ENCODE assay signal across 17 cellular contexts in the genomic region with DNA sequence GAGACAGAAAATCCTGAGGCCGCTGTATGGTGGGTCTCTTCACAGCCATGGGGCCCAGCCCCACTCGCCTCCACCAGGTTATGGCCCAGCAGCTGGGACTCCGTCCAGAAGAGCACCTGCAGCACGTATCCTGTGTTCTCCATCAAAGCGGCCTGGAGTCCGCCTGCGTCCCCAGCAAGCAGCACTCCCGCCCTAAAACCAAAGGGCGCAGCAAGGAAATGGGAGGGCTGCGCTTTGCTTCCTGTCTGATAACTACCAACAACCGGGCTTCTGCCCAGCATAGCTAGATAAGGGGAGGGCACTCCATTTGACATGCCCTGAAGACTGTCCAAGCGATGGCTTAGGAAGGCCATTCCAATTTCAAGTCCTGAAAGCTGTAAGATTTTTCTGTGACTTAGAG.
DNase-seq lines count a peak whose midpoint lies in the region; ATAC-seq and TF ChIP-seq lines count a peak whose summit lies in the region.
"Had no signal": no experiment of that assay in that cellular context is flagged by ENCODE, and none has a peak within 500 bp of the region (broad histone marks: within the 10 kb centered on the region; RNA-seq: fewer than 3 reads in every experiment).

No MANE protein-coding gene starts in this region.

- no peaks in the 10 kb centered on the region for H3K79me2 ChIP-seq in OCI-LY7 (ENCODE audit: insufficient read depth, low read depth, low read length)

- H2AFZ ChIP-seq in OCI-LY7 (ENCODE audit: low read length), result no peak overlapping the region

- CTCF ChIA-PET in MCF 10A (lab: Yijun Ruan, JAX), result interaction anchor here (1.6 kb wide), 1 partner anchor 84 kb away, joined by 4 read pairs; no protein-coding TSS in a partner anchor
- CTCF ChIA-PET in CD8-positive, alpha-beta T cell (lab: Charles Lee), result no interaction called here
- CTCF ChIA-PET in OCI-LY7 (lab: Charles Lee; ENCODE audit: unreplicated experiment), result no interaction called here

- DNase-seq in GDM1 (lab: John Stamatoyannopoulos, UW) (peak; percentile 76), ascending aorta (ENCODE audit: low spot score in 2 of 2) (no peak), left ventricle myocardium superior (no peak), MCF 10A (ENCODE audit: unreplicated experiment) (no peak), cerebellar cortex (ENCODE audit: low spot score) (no peak), OCI-LY7 (ENCODE audit: low spot score) (no peak)
- no peak for DNase-seq in CD8-positive, alpha-beta T cell
- DNase-seq: activated CD4-positive, alpha-beta T cell treated with anti-CD3 and anti-CD28 coated beads for 1 hour; amygdala; cerebellar nuclear complex; foreskin keratinocyte; NCI-H2081; NCI-H524 treated with DMSO at 0.1 percent for 48 hours; SJCRH30 had no signal

- H3K27me3 Mint-ChIP-seq in MCF 10A (ENCODE audit: insufficient read depth, unreplicated experiment), result no peaks in the 10 kb centered on the region
- H3K27me3 Mint-ChIP-seq in CD8-positive, alpha-beta T cell (ENCODE audit: low read depth), result peaks cover 7% of the 10 kb centered on the region

- H3K4me1 Mint-ChIP-seq in MCF 10A (ENCODE audit: insufficient read depth, unreplicated experiment), result no peaks in the 10 kb centered on the region
- peaks cover 3% of the 10 kb centered on the region for H3K4me1 Mint-ChIP-seq in CD8-positive, alpha-beta T cell (ENCODE audit: low read depth)
- H3K4me1 Mint-ChIP-seq: activated T-helper 17 cell treated with anti-CD3 and anti-CD28 coated beads, Interleukin-2, amount 50 U/mL, for 72 hours had no signal

- H3K36me3 ChIP-seq in ascending aorta (no peaks in the 10 kb centered on the region), OCI-LY7 (ENCODE audit: insufficient read depth, low read length) (no peaks in the 10 kb centered on the region)
- no peaks in the 10 kb centered on the region for H3K36me3 ChIP-seq in CD8-positive, alpha-beta T cell (ENCODE audit: insufficient read depth, low read length)
- H3K36me3 ChIP-seq: SJCRH30 had no signal

- H3K4me3 ChIP-seq in ascending aorta (no peak overlapping the region), skin epidermis (peak overlapping the region in 4 of 7 experiments; percentile 3 to 23 (median 8)), OCI-LY7 (ENCODE audit: low read depth, low read length, poor library complexity, severe bottlenecking) (no peak overlapping the region)
- no peak overlapping the region for H3K4me3 ChIP-seq in CD8-positive, alpha-beta T cell (ENCODE audit: low read depth, low read length)
- H3K4me3 ChIP-seq: SJCRH30 had no signal

- no peak overlapping the region for H3K4me3 Mint-ChIP-seq in MCF 10A (ENCODE audit: unreplicated experiment)
- no peak overlapping the region for H3K4me3 Mint-ChIP-seq in CD8-positive, alpha-beta T cell
- H3K4me3 Mint-ChIP-seq: activated T-helper 17 cell treated with anti-CD3 and anti-CD28 coated beads, Interleukin-2, amount 50 U/mL, for 72 hours had no signal

- POLR2A ChIA-PET in MCF 10A (lab: Yijun Ruan, JAX), result no interaction called here
- POLR2A ChIA-PET in CD8-positive, alpha-beta T cell (lab: Charles Lee), result no interaction called here
- POLR2A ChIA-PET in OCI-LY7 (lab: Charles Lee), result no interaction called here

- no peak overlapping the region for H3K27ac Mint-ChIP-seq in MCF 10A (ENCODE audit: low read depth, unreplicated experiment)
- no peak overlapping the region for H3K27ac Mint-ChIP-seq in CD8-positive, alpha-beta T cell
- H3K27ac Mint-ChIP-seq: activated T-helper 17 cell treated with anti-CD3 and anti-CD28 coated beads, Interleukin-2, amount 50 U/mL, for 72 hours; memory B cell had no signal

- no peaks in the 10 kb centered on the region for H3K36me3 Mint-ChIP-seq in MCF 10A (ENCODE audit: insufficient read depth, unreplicated experiment)
- no peaks in the 10 kb centered on the region for H3K36me3 Mint-ChIP-seq in CD8-positive, alpha-beta T cell
- H3K36me3 Mint-ChIP-seq: memory B cell had no signal

- BruUV-seq in MCF 10A (replicated peaks; lab: Mats Ljungman, UMichigan) (no TSS peak), OCI-LY7 (replicated peaks; lab: Mats Ljungman, UMichigan) (no TSS peak)

- H3K9me3 Mint-ChIP-seq in MCF 10A (ENCODE audit: unreplicated experiment), result no peaks in the 10 kb centered on the region
- peaks cover 4% of the 10 kb centered on the region for H3K9me3 Mint-ChIP-seq in CD8-positive, alpha-beta T cell

- no peaks in the 10 kb centered on the region for H3K27me3 ChIP-seq in ascending aorta
- no peaks in the 10 kb centered on the region for H3K27me3 ChIP-seq in CD8-positive, alpha-beta T cell (ENCODE audit: insufficient read depth, low read length)
- H3K27me3 ChIP-seq: foreskin keratinocyte, SJCRH30 had no signal

- no peaks in the 10 kb centered on the region for H4K20me1 ChIP-seq in OCI-LY7 (ENCODE audit: insufficient read depth, low read length)

- H3K9me2 ChIP-seq in OCI-LY7 (ENCODE audit: insufficient read depth, low read length), result no peaks in the 10 kb centered on the region

- intact Hi-C loops in ascending aorta (cut with DNase I) (loop anchor here (10.0 kb wide), 1 partner anchor 758 kb away; no protein-coding TSS in a partner anchor), left ventricle myocardium superior (cut with micrococcal nuclease) (no loop called here), MCF 10A (cut with micrococcal nuclease) (no loop called here), OCI-LY7 (cut with micrococcal nuclease; ENCODE audit: unreplicated experiment) (no loop called here)
- intact Hi-C loops in CD8-positive, alpha-beta T cell (cut with DNase I, micrococcal nuclease), result no loop called here

- H3K4me1 ChIP-seq in ascending aorta (peaks cover 13 to 22% of the 10 kb centered on the region in 2 donors), OCI-LY7 (ENCODE audit: insufficient read depth, low read length, poor library complexity, severe bottlenecking) (no peaks in the 10 kb centered on the region)
- no peaks in the 10 kb centered on the region for H3K4me1 ChIP-seq in CD8-positive, alpha-beta T cell (ENCODE audit: insufficient read depth, low read length)
- H3K4me1 ChIP-seq: foreskin keratinocyte, SJCRH30 had no signal

- no peak overlapping the region for H3K4me2 ChIP-seq in OCI-LY7 (ENCODE audit: low read length)

- H3K27ac ChIP-seq in ascending aorta (peak overlapping the region; percentile 76 to 89), skin epidermis (no peak overlapping the region), OCI-LY7 (ENCODE audit: low read depth, low read length, poor library complexity, severe bottlenecking) (no peak overlapping the region)
- no peak overlapping the region for H3K27ac ChIP-seq in CD8-positive, alpha-beta T cell (ENCODE audit: low read depth, low read length)
- H3K27ac ChIP-seq: foreskin keratinocyte, SJCRH30 had no signal

- ATAC-seq in left ventricle myocardium superior, result peak; percentile 57
- no peak for ATAC-seq in CD8-positive, alpha-beta T cell
- ATAC-seq: activated T-helper 17 cell treated with anti-CD3 and anti-CD28 coated beads, Interleukin-2, amount 50 U/mL, for 72 hours; foreskin keratinocyte had no signal

- TF ChIP-seq CTCF in ascending aorta (IDR thresholded peaks at IDR 0.05), result no peak
- TF ChIP-seq CTCF in MCF 10A (IDR thresholded peaks at IDR 0.05; ENCODE audit: unreplicated experiment), result no peak
- TF ChIP-seq CTCF in CD8-positive, alpha-beta T cell (IDR thresholded peaks at IDR 0.05), result no peak
- TF ChIP-seq CTCF in OCI-LY7 (conservative IDR thresholded peaks at IDR 0.05; ENCODE audit: low read length), result no peak

- peaks cover 0 to 4% of the 10 kb centered on the region in 2 donors for H3K9me3 ChIP-seq in ascending aorta
- no peaks in the 10 kb centered on the region for H3K9me3 ChIP-seq in CD8-positive, alpha-beta T cell (ENCODE audit: low read length)
- no peaks in the 10 kb centered on the region for H3K9me3 ChIP-seq in OCI-LY7 (ENCODE audit: low read length)
- H3K9me3 ChIP-seq: SJCRH30 had no signal

Comparison
In these comparisons a context has a peak if more than half of its experiments do, and no peak if none do; other contexts are left out.
1. H3K27ac ChIP-seq: peak in ascending aorta (2 of 2); none in skin epidermis (0 of 21), CD8-positive, alpha-beta T cell (single experiment) and OCI-LY7 (single experiment).
2. H3K4me3 ChIP-seq: peak in skin epidermis (4 of 7); none in ascending aorta (0 of 2), CD8-positive, alpha-beta T cell (single experiment) and OCI-LY7 (single experiment).